ENCODE assay signal across 8 cellular contexts in genomic region chr21:46253610-46254124, GRCh38. TPM values are rescaled to one million over a fixed set of nuclear protein-coding genes. Genes with fewer than 3 reads are reported as not detected.
A peak's percentile ranks its signal among the peaks of the same experiment; 100 is the strongest.
DNase-seq lines count a peak whose midpoint lies in the region; ATAC-seq and TF ChIP-seq lines count a peak whose summit lies in the region.

No MANE protein-coding gene starts in this region.

- H3K4me1 ChIP-seq in A673 (ENCODE audit: insufficient read depth, low read length, poor library complexity, severe bottlenecking) = no peaks in the 10 kb centered on the region

- peaks cover 19 to 32% of the 10 kb centered on the region in 2 donors for H3K4me1 Mint-ChIP-seq in effector memory CD8-positive, alpha-beta T cell (ENCODE audit: low read depth in 2 of 2)

- H3K36me3 Mint-ChIP-seq in effector memory CD8-positive, alpha-beta T cell (ENCODE audit: insufficient read depth) = peaks cover 82% of the 10 kb centered on the region

- BruUV-seq in A673 (replicated peaks; lab: Mats Ljungman, UMichigan) = no TSS peak

- H3K27ac ChIP-seq in A673 (ENCODE audit: low read depth, low read length, poor library complexity, severe bottlenecking) (peak overlapping the region; percentile 53), SK-N-MC (peak overlapping the region; percentile 77)

- peak overlapping the region; percentile 88 for H3K27ac Mint-ChIP-seq in effector memory CD8-positive, alpha-beta T cell

- H3K36me3 ChIP-seq in A673 (ENCODE audit: insufficient read depth, low read length, poor library complexity, severe bottlenecking) (peaks cover 94% of the 10 kb centered on the region), SK-N-MC (ENCODE audit: insufficient read depth, low read length) (peaks cover 94% of the 10 kb centered on the region)

- POLR2A ChIA-PET in A673 (lab: Charles Lee; ENCODE audit: low non-redundant PET) = no interaction called here

- peak overlapping the region; percentile 11 to 45 for H3K4me3 Mint-ChIP-seq in effector memory CD8-positive, alpha-beta T cell

- peak; percentile 52 for DNase-seq in A673 (ENCODE audit: low spot score)
- peak; percentile 30 for DNase-seq in SK-N-MC (ENCODE audit: low read depth, low spot score)
- peak; percentile 26 to 32 (median 28) for DNase-seq in effector memory CD8-positive, alpha-beta T cell
- peak; percentile 1 for DNase-seq in stromal cell of bone marrow (ENCODE audit: low read depth)
- no peak for DNase-seq in GOT3 (lab: John Stamatoyannopoulos, UW)
- no peak for DNase-seq in RPMI8226
- no peak for DNase-seq in HT-29 (ENCODE audit: low spot score)

- no peak overlapping the region for H3K9ac ChIP-seq in SK-N-MC (ENCODE audit: insufficient read length)

- no peak for TF ChIP-seq CTCF in A673 (conservative IDR thresholded peaks at IDR 0.05; ENCODE audit: low read depth, low read length)

- H3K9me3 Mint-ChIP-seq in effector memory CD8-positive, alpha-beta T cell = no peaks in the 10 kb centered on the region

- H3K9me3 ChIP-seq in A673 (ENCODE audit: low read depth, low read length, poor library complexity, severe bottlenecking) = no peaks in the 10 kb centered on the region
- H3K9me3 ChIP-seq in SK-N-MC (ENCODE audit: low read depth, low read length) = no peaks in the 10 kb centered on the region

- no peaks in the 10 kb centered on the region for H3K27me3 ChIP-seq in A673 (replicated peaks; ENCODE audit: insufficient read depth, low read depth, low read length, poor library complexity)

- H3K4me3 ChIP-seq in A673 (ENCODE audit: low read depth, low read length, poor library complexity, severe bottlenecking) = no peak overlapping the region
- no peak overlapping the region for H3K4me3 ChIP-seq in SK-N-MC

- no peaks in the 10 kb centered on the region for H3K27me3 Mint-ChIP-seq in effector memory CD8-positive, alpha-beta T cell

- CTCF ChIA-PET in A673 (lab: Charles Lee) = no interaction called here

- intact Hi-C loops in A673 (cut with micrococcal nuclease; ENCODE audit: unreplicated experiment) = no loop called here

- peak; percentile 49 for ATAC-seq in GM21360 (IDR thresholded peaks at IDR 0.05; ENCODE audit: unreplicated experiment)
- ATAC-seq in effector memory CD8-positive, alpha-beta T cell (replicated peaks) = peak; percentile 93

RNA-seq across cellular contexts. Expression of gene LSS, which starts 25.1 kb away (rescaled TPM):
- 130 and 151 TPM in 2 replicates for total RNA-seq in A673 (2021)
- 95.6 and 109 TPM in 2 replicates for total RNA-seq in HT-29 (2014; rRNA removed; shearing (Covaris generic))

RNA-seq across cellular contexts. Expression of gene MCM3AP, which starts 31.7 kb away (rescaled TPM):
- total RNA-seq in A673 (2021) = 121 and 125 TPM in 2 replicates
- total RNA-seq in HT-29 (2014; rRNA removed; shearing (Covaris generic)) = 75.9 and 115 TPM in 2 replicates

RNA-seq across cellular contexts. Expression of gene YBEY, which starts 32.5 kb away (rescaled TPM):
- total RNA-seq in A673 (2021) = 18.8 and 24.2 TPM in 2 replicates
- 9.4 and 10.5 TPM in 2 replicates for total RNA-seq in HT-29 (2014; rRNA removed; shearing (Covaris generic))

Comparison
In these comparisons a context has a peak if more than half of its experiments do, and no peak if none do; other contexts are left out.
1. DNase-seq: peak in A673 (single experiment), SK-N-MC (single experiment), effector memory CD8-positive, alpha-beta T cell (3 of 3) and stromal cell of bone marrow (single experiment); none in GOT3 (single experiment), RPMI8226 (single experiment) and HT-29 (single experiment).